ENCODE assay signal across 27 cellular contexts in genomic region chr5:2542026-2542425, GRCh38.
"Had no signal": no experiment of that assay in that cellular context is flagged by ENCODE, and none has a peak within 500 bp of the region (broad histone marks: within the 10 kb centered on the region; RNA-seq: fewer than 3 reads in every experiment).

No MANE protein-coding gene starts in this region.

- H3K9me3 ChIP-seq: colonic mucosa, esophagus muscularis mucosa, gastroesophageal sphincter, heart right ventricle, left ventricle myocardium inferior, lower lobe of right lung, prostate gland, sigmoid colon, stomach, thyroid gland had no signal

- H3K79me2 ChIP-seq: parathyroid adenoma had no signal

- H3K27ac Mint-ChIP-seq: immature natural killer cell; naive thymus-derived CD8-positive, alpha-beta T cell; nephron progenitor cell; stimulated activated effector memory CD8-positive, alpha-beta T cell treated with anti-CD3 and anti-CD28 coated beads, Interleukin-12 subunit alpha, Interleukin-12 subunit beta, amount 100 ng/mL, for 72 hours; type B pancreatic cell had no signal

- H3K36me3 ChIP-seq: colonic mucosa, esophagus muscularis mucosa, gastroesophageal sphincter, heart right ventricle, left ventricle myocardium inferior, lower lobe of right lung, prostate gland, sigmoid colon, stomach, thyroid gland had no signal

- H2AFZ ChIP-seq: parathyroid adenoma had no signal

- H3K9ac ChIP-seq: parathyroid adenoma had no signal

- ATAC-seq: foreskin keratinocyte; gastroesophageal sphincter; heart right ventricle; left colon; lower lobe of right lung; naive thymus-derived CD8-positive, alpha-beta T cell; right cardiac atrium; stimulated activated effector memory CD8-positive, alpha-beta T cell treated with anti-CD3 and anti-CD28 coated beads, Interleukin-12 subunit alpha, Interleukin-12 subunit beta, amount 100 ng/mL, for 72 hours had no signal

- H3K27ac ChIP-seq: colonic mucosa, esophagus muscularis mucosa, foreskin keratinocyte, gastroesophageal sphincter, heart right ventricle, left ventricle myocardium inferior, lower lobe of right lung, parathyroid adenoma, prostate gland, sigmoid colon, stomach, thyroid gland had no signal

- H3K4me3 Mint-ChIP-seq: immature natural killer cell; naive thymus-derived CD8-positive, alpha-beta T cell; nephron progenitor cell; stimulated activated effector memory CD8-positive, alpha-beta T cell treated with anti-CD3 and anti-CD28 coated beads, Interleukin-12 subunit alpha, Interleukin-12 subunit beta, amount 100 ng/mL, for 72 hours; type B pancreatic cell had no signal

- H3K4me1 ChIP-seq: colonic mucosa, esophagus muscularis mucosa, foreskin keratinocyte, gastroesophageal sphincter, heart right ventricle, left ventricle myocardium inferior, lower lobe of right lung, parathyroid adenoma, prostate gland, sigmoid colon, stomach, thyroid gland had no signal

- H3K27me3 ChIP-seq: colonic mucosa, foreskin keratinocyte, sigmoid colon, thyroid gland had no signal

- DNase-seq: colonic mucosa; dermis blood vessel endothelial cell; effector memory CD4-positive, alpha-beta T cell; foreskin keratinocyte; heart right ventricle; hippocampal formation; immature natural killer cell; islet precursor cell; kidney glomerular epithelial cell; left colon; left ventricle myocardium inferior; lower lobe of right lung; naive thymus-derived CD8-positive, alpha-beta T cell; nephron progenitor cell; right cardiac atrium; sigmoid colon; stimulated activated CD4-positive, alpha-beta T cell treated with anti-CD3 and anti-CD28 coated beads, Interleukin-2, amount 100 ng/mL, for 24 hours; stimulated activated CD4-positive, alpha-beta T cell treated with anti-CD3 and anti-CD28 coated beads, Interleukin-4, amount 100 ng/mL, for 24 hours; stimulated activated naive CD4-positive, alpha-beta T cell treated with Interleukin-2 at 50 U/mL for 16 hours; stomach; thyroid gland had no signal

- H3K4me3 ChIP-seq: colonic mucosa, esophagus muscularis mucosa, gastroesophageal sphincter, heart right ventricle, left ventricle myocardium inferior, lower lobe of right lung, prostate gland, sigmoid colon, stomach, thyroid gland had no signal

- H3K4me1 Mint-ChIP-seq: immature natural killer cell; stimulated activated effector memory CD8-positive, alpha-beta T cell treated with anti-CD3 and anti-CD28 coated beads, Interleukin-12 subunit alpha, Interleukin-12 subunit beta, amount 100 ng/mL, for 72 hours had no signal

- H3K36me3 Mint-ChIP-seq: immature natural killer cell; stimulated activated effector memory CD8-positive, alpha-beta T cell treated with anti-CD3 and anti-CD28 coated beads, Interleukin-12 subunit alpha, Interleukin-12 subunit beta, amount 100 ng/mL, for 72 hours; type B pancreatic cell had no signal
